Comparison of ENCODE assay signal across 22 cellular contexts in genomic region chr14:58695514-58695913, GRCh38. TPM values are rescaled to one million over a fixed set of nuclear protein-coding genes. Genes with fewer than 3 reads are reported as not detected.
A peak's percentile ranks its signal among the peaks of the same experiment; 100 is the strongest.
DNase-seq lines count a peak whose midpoint lies in the region; ATAC-seq and TF ChIP-seq lines count a peak whose summit lies in the region.
"Had no signal": no experiment of that assay in that cellular context is flagged by ENCODE, and none has a peak within 500 bp of the region (broad histone marks: within the 10 kb centered on the region; RNA-seq: fewer than 3 reads in every experiment).

No MANE protein-coding gene starts in this region.

- DNase-seq in stimulated activated naive CD8-positive, alpha-beta T cell treated with anti-CD3 and anti-CD28 coated beads, Interleukin-15, amount 100 ng/mL, for 72 hours, result no peak
- DNase-seq in stimulated activated naive CD8-positive, alpha-beta T cell treated with anti-CD3 and anti-CD28 coated beads, Interleukin-15, Interleukin-2, amounts not matched to agents 100 U/mL and 50 U/mL, for 24 hours, result no peak
- no peak for DNase-seq in neural crest cell (ENCODE audit: low read depth, low spot score)
- no peak for DNase-seq in dermis blood vessel endothelial cell
- DNase-seq: 8988T; ACHN; BE2C; C1 segment of cervical spinal cord; CD4-positive, alpha-beta memory T cell; CD4-positive, CD25-positive, alpha-beta regulatory T cell; CD8-positive, alpha-beta memory T cell; COR-L47; DMS 273 treated with DMSO at 0.1 percent for 48 hours; DMS153; DMS53; DMS79; DND-41; EL; GDM1 had no signal

- no peaks in the 10 kb centered on the region for H3K4me1 Mint-ChIP-seq in stimulated activated naive CD8-positive, alpha-beta T cell treated with anti-CD3 and anti-CD28 coated beads, Interleukin-15, amount 100 ng/mL, for 72 hours
- H3K4me1 Mint-ChIP-seq in neural crest cell, result peaks cover 31% of the 10 kb centered on the region
- H3K4me1 Mint-ChIP-seq: CD14-positive monocyte; CD4-positive, alpha-beta memory T cell; CD4-positive, CD25-positive, alpha-beta regulatory T cell; CD8-positive, alpha-beta memory T cell had no signal

- no peaks in the 10 kb centered on the region for H3K9me3 Mint-ChIP-seq in stimulated activated naive CD8-positive, alpha-beta T cell treated with anti-CD3 and anti-CD28 coated beads, Interleukin-15, amount 100 ng/mL, for 72 hours
- no peaks in the 10 kb centered on the region for H3K9me3 Mint-ChIP-seq in neural crest cell

- no peak for TF ChIP-seq CTCF in neural crest cell (conservative IDR thresholded peaks at IDR 0.05)

- H3K4me3 Mint-ChIP-seq in stimulated activated naive CD8-positive, alpha-beta T cell treated with anti-CD3 and anti-CD28 coated beads, Interleukin-15, amount 100 ng/mL, for 72 hours, result no peak overlapping the region
- no peak overlapping the region for H3K4me3 Mint-ChIP-seq in neural crest cell
- H3K4me3 Mint-ChIP-seq: CD14-positive monocyte; CD4-positive, alpha-beta memory T cell; CD4-positive, CD25-positive, alpha-beta regulatory T cell; CD8-positive, alpha-beta memory T cell had no signal

- peak; percentile 54 for ATAC-seq in stimulated activated naive CD8-positive, alpha-beta T cell treated with anti-CD3 and anti-CD28 coated beads, Interleukin-15, amount 100 ng/mL, for 72 hours
- ATAC-seq in stimulated activated naive CD8-positive, alpha-beta T cell treated with anti-CD3 and anti-CD28 coated beads, Interleukin-15, Interleukin-2, amounts not matched to agents 100 U/mL and 50 U/mL, for 24 hours, result no peak
- ATAC-seq in GM21423 (IDR thresholded peaks at IDR 0.05; ENCODE audit: unreplicated experiment), result no peak
- ATAC-seq: GM12878 had no signal

- H3K36me3 Mint-ChIP-seq in neural crest cell (ENCODE audit: low read depth), result no peaks in the 10 kb centered on the region
- H3K36me3 Mint-ChIP-seq: CD14-positive monocyte; CD4-positive, alpha-beta memory T cell; CD4-positive, CD25-positive, alpha-beta regulatory T cell; CD8-positive, alpha-beta memory T cell had no signal

- H3K27me3 Mint-ChIP-seq in stimulated activated naive CD8-positive, alpha-beta T cell treated with anti-CD3 and anti-CD28 coated beads, Interleukin-15, amount 100 ng/mL, for 72 hours, result peaks cover 9% of the 10 kb centered on the region
- no peaks in the 10 kb centered on the region for H3K27me3 Mint-ChIP-seq in neural crest cell (ENCODE audit: low read depth)

- H3K27ac Mint-ChIP-seq in stimulated activated naive CD8-positive, alpha-beta T cell treated with anti-CD3 and anti-CD28 coated beads, Interleukin-15, amount 100 ng/mL, for 72 hours, result no peak overlapping the region
- H3K27ac Mint-ChIP-seq in neural crest cell (ENCODE audit: unreplicated experiment), result peak overlapping the region; percentile 82
- H3K27ac Mint-ChIP-seq: CD4-positive, alpha-beta memory T cell; CD8-positive, alpha-beta memory T cell had no signal

RNA-seq across cellular contexts. Expression of gene DACT1, which starts 57.8 kb away (rescaled TPM):
- 4.9 and 5.2 TPM in 2 replicates for total RNA-seq in neural crest cell
- total RNA-seq in dermis blood vessel endothelial cell, result 0.05 and 0.34 TPM in 2 replicates
